Comparison of ENCODE assay signal across 17 cellular contexts in the genomic region with DNA sequence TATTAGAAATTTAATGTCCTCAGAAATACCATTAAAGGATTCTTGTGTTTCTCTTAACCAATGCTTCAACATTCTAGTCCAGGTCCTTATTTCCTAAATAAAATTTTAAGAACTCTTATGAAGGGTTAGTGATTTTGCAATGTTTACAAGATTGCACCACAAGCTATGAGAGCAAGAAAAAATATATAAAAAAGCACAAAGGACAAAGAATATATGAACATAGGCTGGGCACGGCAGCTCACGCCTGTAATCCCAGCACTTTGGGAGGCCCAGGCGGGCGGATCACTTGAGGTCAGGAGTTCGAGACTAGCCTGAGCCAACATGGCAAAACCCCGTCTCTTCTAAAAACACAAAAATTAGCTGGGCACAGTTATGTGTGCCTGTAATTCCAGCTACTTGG. TPM values are rescaled to one million over a fixed set of nuclear protein-coding genes. Genes with fewer than 3 reads are reported as not detected.
DNase-seq lines count a peak whose midpoint lies in the region; ATAC-seq and TF ChIP-seq lines count a peak whose summit lies in the region.
"Had no signal": no experiment of that assay in that cellular context is flagged by ENCODE, and none has a peak within 500 bp of the region (broad histone marks: within the 10 kb centered on the region; RNA-seq: fewer than 3 reads in every experiment).

No MANE protein-coding gene starts in this region.

- no peak overlapping the region for H3K4me2 ChIP-seq in mesenchymal stem cell (ENCODE audit: low read length, poor library complexity, severe bottlenecking)

- CTCF ChIA-PET in T-cell (lab: Charles Lee): no interaction called here
- CTCF ChIA-PET in CD4-positive, alpha-beta T cell (lab: Charles Lee): interaction anchor here (0.6 to 1.1 kb wide), 2 partner anchors 51 to 395 kb away, joined by 3 to 5 read pairs; no protein-coding TSS in a partner anchor

- no peak overlapping the region for H2AK5ac ChIP-seq in mesenchymal stem cell (ENCODE audit: low read length, severe bottlenecking)

- 89 to 91% methylated on average over 6 of the region's 6 CpGs for WGBS in heart right ventricle, 2 donors
- WGBS in mesenchymal stem cell: 95% methylated on average over 5 of the region's 6 CpGs
- 54% methylated on average over 6 of the region's 6 CpGs for WGBS in urinary bladder

- H2BK120ac ChIP-seq in mesenchymal stem cell (ENCODE audit: low read depth, low read length): no peak overlapping the region

- DNase-seq in Right ventricle myocardium superior (no peak), heart right ventricle (no peak), mesenchymal stem cell (peak; percentile 51), T-cell (no peak)
- no peak for DNase-seq in CD4-positive, alpha-beta T cell
- DNase-seq: activated CD8-positive, alpha-beta memory T cell treated with anti-CD3 and anti-CD28 coated beads, Interleukin-2, amount 10 ng/mL, durations not matched to agents 7 days and 5 days; activated naive CD8-positive, alpha-beta T cell treated with anti-CD3 and anti-CD28 coated beads, Interleukin-2, amount 10 ng/mL, durations not matched to agents 7 days and 5 days; DND-41; effector CD8-positive, alpha-beta T cell; KBM-7; NCI-H2171 had no signal

- no peak overlapping the region for H3K23ac ChIP-seq in mesenchymal stem cell (ENCODE audit: low read length in 2 of 2)

- peak overlapping the region; percentile 48 for H4K91ac ChIP-seq in mesenchymal stem cell (ENCODE audit: low read length)

- TF ChIP-seq CTCF in heart right ventricle (IDR thresholded peaks at IDR 0.05): no peak
- TF ChIP-seq CTCF in CD4-positive, alpha-beta T cell (IDR thresholded peaks at IDR 0.05): no peak

- H3K36me3 ChIP-seq in heart right ventricle (peaks cover 0 to 27% (median 0%) of the 10 kb centered on the region in 9 donors), duodenal mucosa (ENCODE audit: control insufficient read depth in 1 of 2, insufficient read depth in 2 of 2, low read length in 2 of 2) (peaks cover 0 to 6% of the 10 kb centered on the region in 2 donors), mesenchymal stem cell (ENCODE audit: control insufficient read depth in 1 of 2, insufficient read depth in 2 of 2, low read depth in 1 of 2, low read length in 2 of 2) (peaks cover 5% of the 10 kb centered on the region in 2 experiments), urinary bladder (ENCODE audit: insufficient read depth) (no peaks in the 10 kb centered on the region)

- POLR2A ChIA-PET in T-cell (lab: Charles Lee): no interaction called here
- POLR2A ChIA-PET in CD4-positive, alpha-beta T cell (lab: Charles Lee): no interaction called here

- H3K9ac ChIP-seq in duodenal mucosa (ENCODE audit: low read depth in 1 of 2, low read length in 2 of 2) (no peak overlapping the region), mesenchymal stem cell (ENCODE audit: low read length) (peak overlapping the region; percentile 90)

- peaks cover 0 to 32% (median 8%) of the 10 kb centered on the region in 9 donors for H3K4me1 ChIP-seq in heart right ventricle
- H3K4me1 ChIP-seq in duodenal mucosa (ENCODE audit: control insufficient read depth in 1 of 2, insufficient read depth in 2 of 2, low read length in 2 of 2): peaks cover 0 to 4% of the 10 kb centered on the region in 2 donors
- no peaks in the 10 kb centered on the region for H3K4me1 ChIP-seq in mesenchymal stem cell (ENCODE audit: control insufficient read depth, insufficient read depth, low read depth, low read length)
- H3K4me1 ChIP-seq in urinary bladder (ENCODE audit: insufficient read depth): no peaks in the 10 kb centered on the region

- H3K27ac ChIP-seq in heart right ventricle (peak overlapping the region in 5 of 10 donors; percentile 17 to 86 (median 32)), duodenal mucosa (ENCODE audit: low read depth, low read length) (peak overlapping the region; percentile 42), mesenchymal stem cell (ENCODE audit: low read length, poor library complexity, severe bottlenecking) (no peak overlapping the region), urinary bladder (ENCODE audit: low read depth) (peak overlapping the region; percentile 38)
- H3K27ac ChIP-seq in CD4-positive, alpha-beta T cell (ENCODE audit: low read depth, low read length): no peak overlapping the region

- intact Hi-C loops in Right ventricle myocardium superior (cut with DNase I): no loop called here
- intact Hi-C loops in heart right ventricle (cut with DNase I): no loop called here
- intact Hi-C loops in CD4-positive, alpha-beta T cell (cut with DNase I, micrococcal nuclease): no loop called here

- no peak overlapping the region for H2BK5ac ChIP-seq in mesenchymal stem cell (ENCODE audit: low read depth, low read length, poor library complexity, severe bottlenecking)

- no peak overlapping the region for H2BK12ac ChIP-seq in mesenchymal stem cell (ENCODE audit: low read length in 2 of 2)

- peaks cover 0 to 7% (median 2%) of the 10 kb centered on the region in 3 donors for H3K4me1 Mint-ChIP-seq in T-cell
- peaks cover 8% of the 10 kb centered on the region for H3K4me1 Mint-ChIP-seq in CD4-positive, alpha-beta T cell (ENCODE audit: low read depth)

- no peak overlapping the region for H3K14ac ChIP-seq in mesenchymal stem cell (ENCODE audit: low read length in 2 of 2)

- H3K4me3 Mint-ChIP-seq in T-cell: no peak overlapping the region
- H3K4me3 Mint-ChIP-seq in CD4-positive, alpha-beta T cell: no peak overlapping the region
- H3K4me3 Mint-ChIP-seq: activated CD8-positive, alpha-beta memory T cell treated with anti-CD3 and anti-CD28 coated beads, Interleukin-2, amount 10 ng/mL, durations not matched to agents 7 days and 5 days; activated naive CD8-positive, alpha-beta T cell treated with anti-CD3 and anti-CD28 coated beads, Interleukin-2, amount 10 ng/mL, durations not matched to agents 7 days and 5 days; type B pancreatic cell had no signal

- no peaks in the 10 kb centered on the region for H3K27me3 Mint-ChIP-seq in T-cell
- no peaks in the 10 kb centered on the region for H3K27me3 Mint-ChIP-seq in CD4-positive, alpha-beta T cell
- H3K27me3 Mint-ChIP-seq: activated CD8-positive, alpha-beta memory T cell treated with anti-CD3 and anti-CD28 coated beads, Interleukin-2, amount 10 ng/mL, durations not matched to agents 7 days and 5 days; activated naive CD8-positive, alpha-beta T cell treated with anti-CD3 and anti-CD28 coated beads, Interleukin-2, amount 10 ng/mL, durations not matched to agents 7 days and 5 days; type B pancreatic cell had no signal

- no peaks in the 10 kb centered on the region for H3K9me3 Mint-ChIP-seq in T-cell
- no peaks in the 10 kb centered on the region for H3K9me3 Mint-ChIP-seq in CD4-positive, alpha-beta T cell
- H3K9me3 Mint-ChIP-seq: activated naive CD8-positive, alpha-beta T cell treated with anti-CD3 and anti-CD28 coated beads, Interleukin-2, amount 10 ng/mL, durations not matched to agents 7 days and 5 days; type B pancreatic cell had no signal

- no peak overlapping the region for H2AFZ ChIP-seq in mesenchymal stem cell (ENCODE audit: low read depth, low read length)

- H3K36me3 Mint-ChIP-seq in T-cell: peaks cover 13% of the 10 kb centered on the region
- H3K36me3 Mint-ChIP-seq in CD4-positive, alpha-beta T cell (ENCODE audit: low read depth): peaks cover 15% of the 10 kb centered on the region

- H3K18ac ChIP-seq in mesenchymal stem cell (ENCODE audit: low read depth in 1 of 2, low read length in 2 of 2): peak overlapping the region in 1 of 2 experiments; percentile 29

- H3K27me3 ChIP-seq in heart right ventricle (no peaks in the 10 kb centered on the region), duodenal mucosa (ENCODE audit: control insufficient read depth in 1 of 2, insufficient read depth in 2 of 2, low read length in 2 of 2) (no peaks in the 10 kb centered on the region), mesenchymal stem cell (ENCODE audit: control insufficient read depth in 1 of 2, insufficient read depth in 1 of 2, low read length in 2 of 2) (no peaks in the 10 kb centered on the region)
- H3K27me3 ChIP-seq in CD4-positive, alpha-beta T cell (ENCODE audit: control insufficient read depth, insufficient read depth, low read length): no peaks in the 10 kb centered on the region

- H3K4ac ChIP-seq in mesenchymal stem cell (ENCODE audit: low read depth in 1 of 2, low read length in 2 of 2): no peak overlapping the region

- H3K9me3 ChIP-seq in heart right ventricle (no peaks in the 10 kb centered on the region), duodenal mucosa (ENCODE audit: control insufficient read depth in 1 of 2, low read length in 2 of 2) (no peaks in the 10 kb centered on the region), mesenchymal stem cell (ENCODE audit: control insufficient read depth, low read length) (no peaks in the 10 kb centered on the region)
- no peaks in the 10 kb centered on the region for H3K9me3 ChIP-seq in CD4-positive, alpha-beta T cell (ENCODE audit: control insufficient read depth, low read length)
- H3K9me3 ChIP-seq: mucosa of descending colon had no signal

- peak; percentile 25 for ATAC-seq in Right ventricle myocardium superior (ENCODE audit: poor library complexity)
- no peak for ATAC-seq in heart right ventricle
- no peak for ATAC-seq in T-cell (replicated peaks in 1 of 4)
- ATAC-seq in GM19452 (IDR thresholded peaks at IDR 0.05; ENCODE audit: unreplicated experiment): no peak
- no peak for ATAC-seq in CD4-positive, alpha-beta T cell (ENCODE audit: poor library complexity)
- ATAC-seq: activated CD8-positive, alpha-beta memory T cell treated with anti-CD3 and anti-CD28 coated beads, Interleukin-2, amount 10 ng/mL, durations not matched to agents 7 days and 5 days had no signal

- H3K4me3 ChIP-seq in heart right ventricle: no peak overlapping the region
- H3K4me3 ChIP-seq in duodenal mucosa (ENCODE audit: low read depth in 1 of 2, low read length in 2 of 2): no peak overlapping the region
- H3K4me3 ChIP-seq in mesenchymal stem cell (ENCODE audit: insufficient read depth in 1 of 2, low read depth in 1 of 2, low read length in 2 of 2): no peak overlapping the region
- no peak overlapping the region for H3K4me3 ChIP-seq in urinary bladder (ENCODE audit: low read depth, low read length)
- H3K4me3 ChIP-seq: mucosa of descending colon, skin epidermis had no signal

- no peak overlapping the region for H3K27ac Mint-ChIP-seq in T-cell
- H3K27ac Mint-ChIP-seq in CD4-positive, alpha-beta T cell: no peak overlapping the region
- H3K27ac Mint-ChIP-seq: activated CD8-positive, alpha-beta memory T cell treated with anti-CD3 and anti-CD28 coated beads, Interleukin-2, amount 10 ng/mL, durations not matched to agents 7 days and 5 days; activated naive CD8-positive, alpha-beta T cell treated with anti-CD3 and anti-CD28 coated beads, Interleukin-2, amount 10 ng/mL, durations not matched to agents 7 days and 5 days; type B pancreatic cell had no signal

- H4K8ac ChIP-seq in mesenchymal stem cell (ENCODE audit: low read length): peak overlapping the region; percentile 42

- no peak overlapping the region for H2BK15ac ChIP-seq in mesenchymal stem cell (ENCODE audit: low read depth, poor library complexity, severe bottlenecking)

- peaks cover 12% of the 10 kb centered on the region for H3K79me1 ChIP-seq in mesenchymal stem cell (replicated peaks; ENCODE audit: low read length, poor library complexity, severe bottlenecking)

RNA-seq across cellular contexts. Expression of a gene that starts 7.6 kb away (rescaled TPM):
- total RNA-seq in Right ventricle myocardium superior (5.6 TPM), heart right ventricle (10 to 100 TPM in 1 of 10 donors, 1 to 10 TPM in 9; 1.8 to 17.8 (median 4.0) TPM), urinary bladder (40.0 TPM), T-cell (10 to 100 TPM in 3 of 5 donors, 1 to 10 TPM in 2; 5.5 to 14.8 (median 13.9) TPM)
- polyA plus RNA-seq in heart right ventricle (1 to 10 TPM; 1.0 to 2.6 TPM), urinary bladder (10.6 TPM)
- polyA plus RNA-seq in mesenchymal stem cell (2013, experiment 1 of 2): 12.0 TPM
- 13.2 TPM for polyA plus RNA-seq in mesenchymal stem cell (2013, experiment 2 of 2)
- total RNA-seq in CD4-positive, alpha-beta T cell: 1 to 10 TPM; 3.0 to 3.3 TPM

RNA-seq across cellular contexts. Expression of a gene that starts 39.7 kb away (rescaled TPM):
- 1.6 TPM for total RNA-seq in Right ventricle myocardium superior
- total RNA-seq in heart right ventricle: 1 to 10 TPM in 4 of 10 donors, under 1 TPM in 6; 0.17 to 1.6 (median 0.82) TPM
- under 1 TPM; 0.59 to 0.74 TPM for polyA plus RNA-seq in heart right ventricle
- polyA plus RNA-seq in mesenchymal stem cell (2013, experiment 1 of 2): 6.4 TPM
- 6.0 TPM for polyA plus RNA-seq in mesenchymal stem cell (2013, experiment 2 of 2)
- 2.7 TPM for total RNA-seq in urinary bladder
- polyA plus RNA-seq in urinary bladder: 5.4 TPM
- total RNA-seq in T-cell: 1 to 10 TPM; 1.6 to 9.1 (median 5.1) TPM
- 1 to 10 TPM; 1.5 to 2.8 TPM for total RNA-seq in CD4-positive, alpha-beta T cell

RNA-seq across cellular contexts. Expression of a gene that starts 44.9 kb away (rescaled TPM):
- total RNA-seq in Right ventricle myocardium superior: not detected
- not detected for total RNA-seq in heart right ventricle
- under 1 TPM; 0.06 to 0.15 TPM for polyA plus RNA-seq in heart right ventricle
- polyA plus RNA-seq in mesenchymal stem cell (2013, experiment 1 of 2): not detected
- not detected for polyA plus RNA-seq in mesenchymal stem cell (2013, experiment 2 of 2)
- 0.26 TPM for total RNA-seq in urinary bladder
- polyA plus RNA-seq in urinary bladder: 0.08 TPM
- not detected for total RNA-seq in T-cell
- total RNA-seq in CD4-positive, alpha-beta T cell: not detected
- total RNA-seq: activated CD8-positive, alpha-beta memory T cell treated with anti-CD3 and anti-CD28 coated beads, Interleukin-2, amount 10 ng/mL, durations not matched to agents 7 days and 5 days; activated naive CD8-positive, alpha-beta T cell treated with anti-CD3 and anti-CD28 coated beads, Interleukin-2, amount 10 ng/mL, durations not matched to agents 7 days and 5 days had no signal

RNA-seq across cellular contexts. Expression of a gene that starts 56.0 kb away (rescaled TPM):
- total RNA-seq in Right ventricle myocardium superior: 0.38 TPM
- 1 to 10 TPM in 1 of 10 donors, under 1 TPM in 5, not detected in 4; 0.16 to 1.0 (median 0.48) TPM for total RNA-seq in heart right ventricle
- polyA plus RNA-seq in heart right ventricle: 1 to 10 TPM; 1.1 to 2.6 TPM
- polyA plus RNA-seq in mesenchymal stem cell (2013, experiment 1 of 2): 0.03 TPM
- not detected for polyA plus RNA-seq in mesenchymal stem cell (2013, experiment 2 of 2)
- total RNA-seq in urinary bladder: 1.4 TPM
- 0.32 TPM for polyA plus RNA-seq in urinary bladder
- not detected for total RNA-seq in T-cell
- total RNA-seq in CD4-positive, alpha-beta T cell: not detected
- total RNA-seq: activated CD8-positive, alpha-beta memory T cell treated with anti-CD3 and anti-CD28 coated beads, Interleukin-2, amount 10 ng/mL, durations not matched to agents 7 days and 5 days; activated naive CD8-positive, alpha-beta T cell treated with anti-CD3 and anti-CD28 coated beads, Interleukin-2, amount 10 ng/mL, durations not matched to agents 7 days and 5 days; mucosa of descending colon had no signal

Comparison
In these comparisons a context has a peak if more than half of its experiments do, and no peak if none do; other contexts are left out.
1. H3K27ac ChIP-seq: peak in duodenal mucosa (single experiment) and urinary bladder (single experiment); none in mesenchymal stem cell (single experiment) and CD4-positive, alpha-beta T cell (single experiment).